ENCODE assay signal across 1 cellular context in the genomic region with DNA sequence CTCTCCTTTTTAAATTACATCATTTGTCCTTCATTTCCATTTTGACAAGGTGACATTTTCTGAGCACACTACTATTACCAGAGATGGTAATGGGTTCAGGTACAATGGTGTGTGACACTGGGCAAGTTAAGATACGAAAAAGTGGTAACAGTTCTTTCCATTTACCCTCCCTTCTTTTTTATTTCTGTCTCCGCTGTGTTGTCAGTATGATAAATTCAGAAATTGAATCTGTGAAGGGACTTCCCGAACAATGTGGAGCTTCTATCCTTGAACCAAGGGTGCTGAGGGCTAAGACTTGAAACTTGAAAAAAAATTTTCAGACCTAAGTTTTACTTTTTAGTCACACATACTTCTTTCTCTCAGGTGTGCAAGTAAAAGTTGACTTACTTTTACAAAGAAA.
A peak's percentile ranks its signal among the peaks of the same experiment; 100 is the strongest.
TF ChIP-seq lines count a peak whose summit lies in the region.

No MANE protein-coding gene starts in this region.

TF ChIP-seq in GM12878, 131 proteins besides CTCF, POLR2A, EP300 and RAD21 (continued from another document):
- TF ChIP-seq, protein P1, sequence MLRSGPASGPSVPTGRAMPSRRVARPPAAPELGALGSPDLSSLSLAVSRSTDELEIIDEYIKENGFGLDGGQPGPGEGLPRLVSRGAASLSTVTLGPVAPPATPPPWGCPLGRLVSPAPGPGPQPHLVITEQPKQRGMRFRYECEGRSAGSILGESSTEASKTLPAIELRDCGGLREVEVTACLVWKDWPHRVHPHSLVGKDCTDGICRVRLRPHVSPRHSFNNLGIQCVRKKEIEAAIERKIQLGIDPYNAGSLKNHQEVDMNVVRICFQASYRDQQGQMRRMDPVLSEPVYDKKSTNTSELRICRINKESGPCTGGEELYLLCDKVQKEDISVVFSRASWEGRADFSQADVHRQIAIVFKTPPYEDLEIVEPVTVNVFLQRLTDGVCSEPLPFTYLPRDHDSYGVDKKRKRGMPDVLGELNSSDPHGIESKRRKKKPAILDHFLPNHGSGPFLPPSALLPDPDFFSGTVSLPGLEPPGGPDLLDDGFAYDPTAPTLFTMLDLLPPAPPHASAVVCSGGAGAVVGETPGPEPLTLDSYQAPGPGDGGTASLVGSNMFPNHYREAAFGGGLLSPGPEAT (IDR thresholded peaks at IDR 0.05; ENCODE audit: low read depth) = 0 out of 2 replicates have a peak, but pooled peaks have one; percentile 23
- TF ChIP-seq CBX3 (IDR thresholded peaks at IDR 0.05; ENCODE audit: borderline replicate concordance, low read depth) (no peak), CBFB (IDR thresholded peaks at IDR 0.05; ENCODE audit: low read depth) (no peak), IKZF2 (IDR thresholded peaks at IDR 0.05) (peak; percentile 14 to 30; a peak in 1 of 4 replicates), ZSCAN29 (IDR thresholded peaks at IDR 0.05) (no peak), RBBP5 (conservative IDR thresholded peaks at IDR 0.05) (no peak), SMARCA5 (IDR thresholded peaks at IDR 0.05) (0 out of 2 replicates have a peak, but pooled peaks have one; percentile 37), PRDM15 (CRISPR knock-in tag; IDR thresholded peaks at IDR 0.05) (no peak), RUNX3 (IDR thresholded peaks at IDR 0.05; ENCODE audit: low read length) (peak; percentile 22; the same call in 1 of the 2 replicates), BMI1 (IDR thresholded peaks at IDR 0.05; ENCODE audit: borderline replicate concordance) (no peak)
- TF ChIP-seq, protein P2, sequence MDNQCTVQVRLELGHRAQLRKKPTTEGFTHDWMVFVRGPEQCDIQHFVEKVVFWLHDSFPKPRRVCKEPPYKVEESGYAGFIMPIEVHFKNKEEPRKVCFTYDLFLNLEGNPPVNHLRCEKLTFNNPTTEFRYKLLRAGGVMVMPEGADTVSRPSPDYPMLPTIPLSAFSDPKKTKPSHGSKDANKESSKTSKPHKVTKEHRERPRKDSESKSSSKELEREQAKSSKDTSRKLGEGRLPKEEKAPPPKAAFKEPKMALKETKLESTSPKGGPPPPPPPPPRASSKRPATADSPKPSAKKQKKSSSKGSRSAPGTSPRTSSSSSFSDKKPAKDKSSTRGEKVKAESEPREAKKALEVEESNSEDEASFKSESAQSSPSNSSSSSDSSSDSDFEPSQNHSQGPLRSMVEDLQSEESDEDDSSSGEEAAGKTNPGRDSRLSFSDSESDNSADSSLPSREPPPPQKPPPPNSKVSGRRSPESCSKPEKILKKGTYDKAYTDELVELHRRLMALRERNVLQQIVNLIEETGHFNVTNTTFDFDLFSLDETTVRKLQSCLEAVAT (IDR thresholded peaks at IDR 0.05) = no peak
